In genomic region chr3:41274944-41275668, GRCh38 we compare ENCODE assay signal across 17 cellular contexts.
A peak's percentile ranks its signal among the peaks of the same experiment; 100 is the strongest.
DNase-seq lines count a peak whose midpoint lies in the region; ATAC-seq and TF ChIP-seq lines count a peak whose summit lies in the region.
"Had no signal": no experiment of that assay in that cellular context is flagged by ENCODE, and none has a peak within 500 bp of the region (broad histone marks: within the 10 kb centered on the region; RNA-seq: fewer than 3 reads in every experiment).

No MANE protein-coding gene starts in this region.

- H3K36me3 Mint-ChIP-seq in MCF 10A (ENCODE audit: insufficient read depth, unreplicated experiment): no peaks in the 10 kb centered on the region
- no peaks in the 10 kb centered on the region for H3K36me3 Mint-ChIP-seq in T-helper 2 cell treated with Interferon-gamma antibody and Interleukin-4, amounts not matched to agents 5 μg/mL and 100 μg/mL, for 36 hours (ENCODE audit: low read depth)
- H3K36me3 Mint-ChIP-seq in stimulated activated memory B cell treated with anti-CD40 and anti-IgM and Interleukin-4, amounts not matched to agents 10 μg/mL and 1 μg/mL and 100 μg/mL, for 72 hours: peaks cover 45% of the 10 kb centered on the region

- no peaks in the 10 kb centered on the region for H3K4me1 ChIP-seq in breast epithelium
- H3K4me1 ChIP-seq in adipocyte (ENCODE audit: control insufficient read depth, insufficient read depth, low read length): peaks cover 28% of the 10 kb centered on the region
- H3K4me1 ChIP-seq in foreskin keratinocyte: no peaks in the 10 kb centered on the region
- H3K4me1 ChIP-seq: left lung had no signal

- H3K27ac ChIP-seq in breast epithelium: no peak overlapping the region
- no peak overlapping the region for H3K27ac ChIP-seq in foreskin keratinocyte
- H3K27ac ChIP-seq: left lung had no signal

- H3K27me3 ChIP-seq in breast epithelium (no peaks in the 10 kb centered on the region), adipocyte (replicated peaks; ENCODE audit: control insufficient read depth, insufficient read depth, low read length) (no peaks in the 10 kb centered on the region), foreskin keratinocyte (peaks cover 7% of the 10 kb centered on the region)
- H3K27me3 ChIP-seq: left lung had no signal

- peaks cover 7% of the 10 kb centered on the region for H3K9me3 Mint-ChIP-seq in MCF 10A (ENCODE audit: unreplicated experiment)
- H3K9me3 Mint-ChIP-seq in T-helper 2 cell treated with Interferon-gamma antibody and Interleukin-4, amounts not matched to agents 5 μg/mL and 100 μg/mL, for 36 hours: peaks cover 6% of the 10 kb centered on the region
- H3K9me3 Mint-ChIP-seq in stimulated activated memory B cell treated with anti-CD40 and anti-IgM and Interleukin-4, amounts not matched to agents 10 μg/mL and 1 μg/mL and 100 μg/mL, for 72 hours: peaks cover 5% of the 10 kb centered on the region

- ATAC-seq in foreskin keratinocyte: peak; percentile 47
- ATAC-seq in stimulated activated memory B cell treated with anti-CD40 and anti-IgM and Interleukin-4, amounts not matched to agents 10 μg/mL and 1 μg/mL and 100 μg/mL, for 72 hours: no peak
- ATAC-seq: GM12878, left lung had no signal

- H3K9ac ChIP-seq in adipocyte (ENCODE audit: low read length): no peak overlapping the region

- H3K9me3 ChIP-seq in breast epithelium (peaks cover 0 to 8% of the 10 kb centered on the region in 2 donors), adipocyte (ENCODE audit: control insufficient read depth, low read length) (no peaks in the 10 kb centered on the region)

- TF ChIP-seq CTCF in MCF 10A (IDR thresholded peaks at IDR 0.05; ENCODE audit: unreplicated experiment) (no peak), breast epithelium (IDR thresholded peaks at IDR 0.05) (no peak), foreskin keratinocyte (conservative IDR thresholded peaks at IDR 0.05) (no peak)

- intact Hi-C loops in MCF 10A (cut with micrococcal nuclease): no loop called here
- intact Hi-C loops in breast epithelium (cut with DNase I; ENCODE audit: low total_unique reads): no loop called here

- BruUV-seq in MCF 10A (replicated peaks; lab: Mats Ljungman, UMichigan): no TSS peak

- no peaks in the 10 kb centered on the region for H3K27me3 Mint-ChIP-seq in MCF 10A (ENCODE audit: insufficient read depth, unreplicated experiment)
- H3K27me3 Mint-ChIP-seq in T-helper 2 cell treated with Interferon-gamma antibody and Interleukin-4, amounts not matched to agents 5 μg/mL and 100 μg/mL, for 36 hours (ENCODE audit: low read depth): no peaks in the 10 kb centered on the region
- no peaks in the 10 kb centered on the region for H3K27me3 Mint-ChIP-seq in stimulated activated memory B cell treated with anti-CD40 and anti-IgM and Interleukin-4, amounts not matched to agents 10 μg/mL and 1 μg/mL and 100 μg/mL, for 72 hours
- H3K27me3 Mint-ChIP-seq: activated CD4-positive, alpha-beta memory T cell treated with anti-CD3 and anti-CD28 coated beads, Interleukin-2, amount 10 ng/mL, durations not matched to agents 7 days and 5 days; type B pancreatic cell had no signal

- H3K36me3 ChIP-seq in breast epithelium: no peaks in the 10 kb centered on the region
- H3K36me3 ChIP-seq in adipocyte (ENCODE audit: control insufficient read depth, insufficient read depth, low read length, severe bottlenecking): no peaks in the 10 kb centered on the region
- H3K36me3 ChIP-seq: left lung had no signal

- H3K27ac Mint-ChIP-seq in MCF 10A (ENCODE audit: low read depth, unreplicated experiment): no peak overlapping the region
- no peak overlapping the region for H3K27ac Mint-ChIP-seq in T-helper 2 cell treated with Interferon-gamma antibody and Interleukin-4, amounts not matched to agents 5 μg/mL and 100 μg/mL, for 36 hours
- no peak overlapping the region for H3K27ac Mint-ChIP-seq in stimulated activated memory B cell treated with anti-CD40 and anti-IgM and Interleukin-4, amounts not matched to agents 10 μg/mL and 1 μg/mL and 100 μg/mL, for 72 hours
- H3K27ac Mint-ChIP-seq: activated CD4-positive, alpha-beta memory T cell treated with anti-CD3 and anti-CD28 coated beads, Interleukin-2, amount 10 ng/mL, durations not matched to agents 7 days and 5 days; type B pancreatic cell had no signal

- TF ChIP-seq POLR2A in breast epithelium (IDR thresholded peaks at IDR 0.05): no peak
- TF ChIP-seq POLR2A in erythroblast (IDR thresholded peaks at IDR 0.05; ENCODE audit: low read length): no peak

- POLR2A ChIA-PET in MCF 10A (lab: Yijun Ruan, JAX): interaction anchor here (0.6 kb wide), 1 partner anchor 406 kb away, joined by 3 read pairs; no protein-coding TSS in a partner anchor

- no peak overlapping the region for H3K4me3 Mint-ChIP-seq in MCF 10A (ENCODE audit: unreplicated experiment)
- H3K4me3 Mint-ChIP-seq in T-helper 2 cell treated with Interferon-gamma antibody and Interleukin-4, amounts not matched to agents 5 μg/mL and 100 μg/mL, for 36 hours: no peak overlapping the region
- H3K4me3 Mint-ChIP-seq in stimulated activated memory B cell treated with anti-CD40 and anti-IgM and Interleukin-4, amounts not matched to agents 10 μg/mL and 1 μg/mL and 100 μg/mL, for 72 hours: no peak overlapping the region
- H3K4me3 Mint-ChIP-seq: activated CD4-positive, alpha-beta memory T cell treated with anti-CD3 and anti-CD28 coated beads, Interleukin-2, amount 10 ng/mL, durations not matched to agents 7 days and 5 days; central memory CD8-positive, alpha-beta T cell; neural crest cell; type B pancreatic cell had no signal

- H3K4me1 Mint-ChIP-seq in MCF 10A (ENCODE audit: insufficient read depth, unreplicated experiment): no peaks in the 10 kb centered on the region
- no peaks in the 10 kb centered on the region for H3K4me1 Mint-ChIP-seq in T-helper 2 cell treated with Interferon-gamma antibody and Interleukin-4, amounts not matched to agents 5 μg/mL and 100 μg/mL, for 36 hours (ENCODE audit: low read depth)
- H3K4me1 Mint-ChIP-seq in stimulated activated memory B cell treated with anti-CD40 and anti-IgM and Interleukin-4, amounts not matched to agents 10 μg/mL and 1 μg/mL and 100 μg/mL, for 72 hours: no peaks in the 10 kb centered on the region
- H3K4me1 Mint-ChIP-seq: activated CD4-positive, alpha-beta memory T cell treated with anti-CD3 and anti-CD28 coated beads, Interleukin-2, amount 10 ng/mL, durations not matched to agents 7 days and 5 days; central memory CD8-positive, alpha-beta T cell had no signal

- DNase-seq in MCF 10A (ENCODE audit: unreplicated experiment) (peak; percentile 21), breast epithelium (ENCODE audit: low spot score in 2 of 2) (no peak), adipocyte (ENCODE audit: low read depth) (peak; percentile 64), foreskin keratinocyte (peak in 1 of 2 donors; percentile 20), erythroblast (lab: John Stamatoyannopoulos, UW) (no peak), middle frontal gyrus (ENCODE audit: extremely low spot score, low spot score) (no peak)
- DNase-seq in T-helper 2 cell treated with Interferon-gamma antibody and Interleukin-4, amounts not matched to agents 5 μg/mL and 100 μg/mL, for 36 hours (ENCODE audit: low spot score): no peak
- DNase-seq: 8988T; activated CD4-positive, alpha-beta memory T cell treated with anti-CD3 and anti-CD28 coated beads, Interleukin-2, amount 10 ng/mL, durations not matched to agents 7 days and 5 days; activated gamma-delta T cell; foreskin melanocyte; left lung had no signal

- H3K4me3 ChIP-seq in breast epithelium: no peak overlapping the region
- H3K4me3 ChIP-seq in adipocyte (ENCODE audit: low read length): no peak overlapping the region
- H3K4me3 ChIP-seq: GM12878, left lung had no signal

- CTCF ChIA-PET in MCF 10A (lab: Yijun Ruan, JAX): no interaction called here

Comparison
In these comparisons a context has a peak if more than half of its experiments do, and no peak if none do; other contexts are left out.
1. DNase-seq: peak in MCF 10A (single experiment) and adipocyte (single experiment); none in breast epithelium (0 of 2), T-helper 2 cell treated with Interferon-gamma antibody and Interleukin-4, amounts not matched to agents 5 μg/mL and 100 μg/mL, for 36 hours (single experiment), erythroblast (0 of 2) and middle frontal gyrus (single experiment).